Comparison of ENCODE assay signal across 17 cellular contexts in the genomic region with DNA sequence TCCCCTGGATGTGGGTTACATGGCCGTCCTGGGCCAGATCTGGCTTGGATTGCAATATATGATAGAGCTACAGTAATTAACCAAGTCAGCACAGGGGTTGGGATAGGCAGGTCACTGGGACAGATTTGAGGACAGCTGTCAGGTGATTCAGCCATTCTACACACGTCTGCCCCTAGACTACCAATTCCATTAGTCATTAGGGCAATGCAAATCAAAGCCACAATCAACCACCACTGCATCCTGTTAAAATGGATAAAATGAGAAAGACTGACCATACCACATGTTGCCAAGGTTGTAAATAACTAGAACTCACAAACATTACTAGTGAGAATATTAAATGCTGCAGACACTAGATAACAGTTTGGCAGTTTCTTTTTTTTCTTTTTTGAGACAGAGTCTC. TPM values are rescaled to one million over a fixed set of nuclear protein-coding genes. Genes with fewer than 3 reads are reported as not detected.
DNase-seq lines count a peak whose midpoint lies in the region; ATAC-seq and TF ChIP-seq lines count a peak whose summit lies in the region.
"Had no signal": no experiment of that assay in that cellular context is flagged by ENCODE, and none has a peak within 500 bp of the region (broad histone marks: within the 10 kb centered on the region; RNA-seq: fewer than 3 reads in every experiment).

No MANE protein-coding gene starts in this region.

- peak; percentile 98 for ATAC-seq in PC-3
- ATAC-seq: Panc1, T-helper 17 cell had no signal

- H3K23ac ChIP-seq in trophoblast cell (ENCODE audit: low read length): no peak overlapping the region

- no peak overlapping the region for H3K18ac ChIP-seq in trophoblast cell (ENCODE audit: low read length)

- H2BK120ac ChIP-seq in trophoblast cell (ENCODE audit: insufficient read depth, low read length, poor library complexity): no peak overlapping the region

- in situ Hi-C loops in G401 (cut with HindIII; ENCODE audit: low sequenced_read_pairs): no loop called here

- no peaks in the 10 kb centered on the region for H3K27me3 ChIP-seq in PC-3 (ENCODE audit: low read length)
- H3K27me3 ChIP-seq in trophoblast cell (ENCODE audit: insufficient read depth, low read length): no peaks in the 10 kb centered on the region
- H3K27me3 ChIP-seq: hepatocyte, neural progenitor cell, stomach had no signal

- CTCF ChIA-PET in PC-3 (lab: Charles Lee): no interaction called here

- no peak for TF ChIP-seq CTCF in GM12865 (IDR thresholded peaks at IDR 0.05; ENCODE audit: insufficient read depth, low read depth, low read length, missing control alignments)
- no peak for TF ChIP-seq CTCF in PC-3 (conservative IDR thresholded peaks at IDR 0.05; ENCODE audit: low read depth, low read length)
- no peak for TF ChIP-seq CTCF in choroid plexus epithelial cell (conservative IDR thresholded peaks at IDR 0.05; ENCODE audit: low read depth, low read length)

- H2BK5ac ChIP-seq in trophoblast cell (ENCODE audit: low read depth, low read length, poor library complexity): no peak overlapping the region

- H3K4me2 ChIP-seq in PC-3 (ENCODE audit: low read length): no peak overlapping the region
- H3K4me2 ChIP-seq in trophoblast cell (ENCODE audit: low read length): no peak overlapping the region
- H3K4me2 ChIP-seq: hepatocyte, neural progenitor cell had no signal

- H4K91ac ChIP-seq in trophoblast cell (ENCODE audit: low read depth, low read length): no peak overlapping the region

- no TSS peak for BruUV-seq in PC-3 (replicated peaks; lab: Mats Ljungman, UMichigan)

- H3K14ac ChIP-seq in trophoblast cell (ENCODE audit: low read length): no peak overlapping the region

- no peak overlapping the region for H3K4ac ChIP-seq in trophoblast cell (ENCODE audit: low read depth, low read length)

- peak; percentile 33 for DNase-seq in GM12865 (ENCODE audit: low read depth)
- DNase-seq in PC-3: peak; percentile 73
- DNase-seq in choroid plexus epithelial cell (ENCODE audit: low read depth): peak; percentile 41
- DNase-seq in trophoblast cell: peak; percentile 45
- no peak for DNase-seq in NCI-H2081 treated with DMSO at 0.1 percent for 48 hours (lab: John Stamatoyannopoulos, UW)
- DNase-seq in G401 (ENCODE audit: low spot score): no peak
- no peak for DNase-seq in HuH-7 (ENCODE audit: low spot score)
- DNase-seq in activated T-cell treated with anti-CD3 and anti-CD28 coated beads for 4 hours: no peak
- DNase-seq: activated CD4-positive, alpha-beta T cell treated with anti-CD3 and anti-CD28 coated beads, Interleukin-2, amount 50 U/mL, for 48 hours; CD4-positive, alpha-beta T cell; NCI-H1436 treated with DMSO at 0.1 percent for 48 hours; NCI-H526 treated with DMSO at 0.1 percent for 48 hours; stomach; T-helper 17 cell had no signal

- no peaks in the 10 kb centered on the region for H3K9me2 ChIP-seq in PC-3 (replicated peaks; ENCODE audit: low read length)

- intact Hi-C loops in PC-3 (cut with micrococcal nuclease): no loop called here

- no peaks in the 10 kb centered on the region for H3K79me1 ChIP-seq in trophoblast cell (ENCODE audit: low read length)

- no peak overlapping the region for H2BK12ac ChIP-seq in trophoblast cell (ENCODE audit: low read length)

- H3K79me2 ChIP-seq in PC-3 (ENCODE audit: low read length) (no peaks in the 10 kb centered on the region), trophoblast cell (ENCODE audit: control insufficient read depth, insufficient read depth, low read length, poor library complexity) (no peaks in the 10 kb centered on the region)
- H3K79me2 ChIP-seq: hepatocyte had no signal

- H3K4me3 ChIP-seq in GM12865 (ENCODE audit: low read depth, low read length): no peak overlapping the region
- no peak overlapping the region for H3K4me3 ChIP-seq in PC-3 (ENCODE audit: low read length)
- no peak overlapping the region for H3K4me3 ChIP-seq in choroid plexus epithelial cell (ENCODE audit: low read depth, low read length)
- H3K4me3 ChIP-seq in trophoblast cell (ENCODE audit: low read depth, low read length): no peak overlapping the region
- H3K4me3 ChIP-seq: hepatocyte, neural progenitor cell, stomach had no signal

- peaks cover 10% of the 10 kb centered on the region for H3K4me1 ChIP-seq in PC-3 (ENCODE audit: insufficient read depth, low read length)
- no peaks in the 10 kb centered on the region for H3K4me1 ChIP-seq in trophoblast cell (ENCODE audit: control insufficient read depth in 1 of 2, insufficient read depth in 2 of 2, low read length in 2 of 2)
- H3K4me1 ChIP-seq: neural progenitor cell, stomach had no signal

- no peak overlapping the region for H2AK5ac ChIP-seq in trophoblast cell (ENCODE audit: low read length)

- no peaks in the 10 kb centered on the region for H3K9me3 ChIP-seq in PC-3 (ENCODE audit: low read length)
- H3K9me3 ChIP-seq in trophoblast cell (ENCODE audit: insufficient read depth, low read depth, low read length): no peaks in the 10 kb centered on the region
- H3K9me3 ChIP-seq: stomach had no signal

- no peaks in the 10 kb centered on the region for H4K20me1 ChIP-seq in PC-3 (ENCODE audit: low read length)

- H3K9ac ChIP-seq in PC-3 (ENCODE audit: low read length): no peak overlapping the region
- H3K9ac ChIP-seq in trophoblast cell (ENCODE audit: low read length): no peak overlapping the region
- H3K9ac ChIP-seq: neural progenitor cell had no signal

- no CpG with 5 or more reads among the region's 2 CpGs for WGBS in trophoblast cell (ENCODE audit: extremely low coverage, insufficient coverage, insufficient read length)

- peaks cover 4% of the 10 kb centered on the region for H3K36me3 ChIP-seq in PC-3 (ENCODE audit: low read depth, low read length)
- peaks cover 7 to 12% of the 10 kb centered on the region in 2 experiments for H3K36me3 ChIP-seq in trophoblast cell (ENCODE audit: control insufficient read depth in 1 of 2, insufficient read depth in 2 of 2, low read length in 2 of 2)

- H3F3A ChIP-seq in PC-3 (ENCODE audit: low read length, unreplicated experiment): no peaks in the 10 kb centered on the region

- POLR2A ChIA-PET in PC-3 (lab: Charles Lee; ENCODE audit: unreplicated experiment): no interaction called here

- no peak overlapping the region for H3K27ac ChIP-seq in PC-3 (ENCODE audit: low read length)
- H3K27ac ChIP-seq in trophoblast cell (ENCODE audit: low read depth, low read length): no peak overlapping the region
- H3K27ac ChIP-seq: hepatocyte, neural progenitor cell, stomach had no signal

- H4K12ac ChIP-seq in trophoblast cell (ENCODE audit: low read depth, low read length): no peak overlapping the region

- no peak overlapping the region for H4K8ac ChIP-seq in trophoblast cell (ENCODE audit: low read depth, low read length)

- no peak overlapping the region for H2AFZ ChIP-seq in PC-3 (ENCODE audit: low read length)
- no peak overlapping the region for H2AFZ ChIP-seq in trophoblast cell (ENCODE audit: insufficient read depth, low read length, poor library complexity)
- H2AFZ ChIP-seq: hepatocyte, neural progenitor cell had no signal

RNA-seq across cellular contexts. Expression of a gene that starts 16.0 kb away (rescaled TPM):
- total RNA-seq in PC-3 (2014; rRNA removed): 14.6 and 15.3 TPM in 2 replicates
- polyA plus RNA-seq in trophoblast cell (2013): 7.0 and 7.4 TPM in 2 replicates
- total RNA-seq in G401 (2014; rRNA removed; shearing (Covaris generic)): 7.9 and 8.2 TPM in 2 replicates

RNA-seq across cellular contexts. Expression of a gene that starts 16.3 kb away (rescaled TPM):
- total RNA-seq in PC-3 (2014; rRNA removed): 51.4 and 93.0 TPM in 2 replicates
- 17.0 and 19.0 TPM in 2 replicates for polyA plus RNA-seq in trophoblast cell (2013)
- 14.3 and 33.5 TPM in 2 replicates for total RNA-seq in G401 (2014; rRNA removed; shearing (Covaris generic))

RNA-seq across cellular contexts. Expression of a gene that starts 21.5 kb away (rescaled TPM):
- 38.2 and 39.0 TPM in 2 replicates for total RNA-seq in PC-3 (2014; rRNA removed)
- polyA plus RNA-seq in trophoblast cell (2013): 11.1 and 11.9 TPM in 2 replicates
- total RNA-seq in G401 (2014; rRNA removed; shearing (Covaris generic)): 29.0 and 52.6 TPM in 2 replicates

RNA-seq across cellular contexts. Expression of a gene that starts 22.2 kb away (rescaled TPM):
- 105 and 140 TPM in 2 replicates for total RNA-seq in PC-3 (2014; rRNA removed)
- polyA plus RNA-seq in trophoblast cell (2013): 37.4 and 37.9 TPM in 2 replicates
- total RNA-seq in G401 (2014; rRNA removed; shearing (Covaris generic)): 102 and 127 TPM in 2 replicates

Comparison
In these comparisons a context has a peak if more than half of its experiments do, and no peak if none do; other contexts are left out.
1. DNase-seq: peak in GM12865 (single experiment), PC-3 (single experiment), choroid plexus epithelial cell (single experiment) and trophoblast cell (2 of 2); none in NCI-H2081 treated with DMSO at 0.1 percent for 48 hours (single experiment), G401 (single experiment), HuH-7 (single experiment) and activated T-cell treated with anti-CD3 and anti-CD28 coated beads for 4 hours (single experiment).